In the genomic region with DNA sequence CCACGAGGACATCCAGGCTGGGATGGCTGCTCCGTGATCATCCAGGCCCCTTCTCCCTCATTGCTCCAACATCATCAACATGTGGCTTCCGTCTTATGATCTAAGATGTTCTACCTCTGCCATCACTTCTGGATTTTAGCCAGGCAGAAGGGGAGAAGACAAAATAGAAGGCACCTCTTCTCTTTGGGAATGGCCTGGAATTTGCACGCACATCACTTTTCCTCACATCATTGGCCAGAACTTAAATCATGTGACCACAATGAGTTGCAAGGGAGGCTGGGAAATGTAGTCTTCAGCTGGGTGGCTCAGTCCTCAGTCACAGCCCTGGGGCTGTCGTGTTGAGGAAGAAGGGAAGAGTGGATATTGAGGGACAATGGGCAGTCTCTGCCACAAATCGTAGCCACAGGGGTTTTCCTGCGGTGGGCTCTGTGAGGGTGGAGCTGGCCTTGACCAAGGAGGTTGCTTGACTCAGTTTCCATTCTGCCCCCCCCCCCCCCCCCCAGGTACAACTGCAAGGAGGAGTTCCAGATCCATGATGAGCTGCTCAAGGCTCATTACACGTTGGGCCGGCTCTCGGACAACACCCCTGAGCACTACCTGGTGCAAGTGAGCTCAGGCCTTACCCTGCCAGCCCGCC, we compare ENCODE assay signal across 9 cellular contexts. TPM values are rescaled to one million over a fixed set of nuclear protein-coding genes. Genes with fewer than 3 reads are reported as not detected.
DNase-seq lines count a peak whose midpoint lies in the region; ATAC-seq and TF ChIP-seq lines count a peak whose summit lies in the region.
"Had no signal": no experiment of that assay in that cellular context is flagged by ENCODE, and none has a peak within 500 bp of the region (broad histone marks: within the 10 kb centered on the region; RNA-seq: fewer than 3 reads in every experiment).

No MANE protein-coding gene starts in this region.

- peaks cover 8% of the 10 kb centered on the region for H3K27me3 Mint-ChIP-seq in T-helper 17 cell
- H3K27me3 Mint-ChIP-seq: naive B cell had no signal

- DNase-seq in ACHN (peak; percentile 57), GM13977 (ENCODE audit: low spot score) (peak; percentile 55), SK-MEL-5 (ENCODE audit: low read depth, low spot score) (peak; percentile 78), heart left ventricle (no peak), T-helper 17 cell (no peak), KG1 (lab: John Stamatoyannopoulos, UW) (no peak)
- DNase-seq: naive B cell had no signal

- H3K27ac ChIP-seq in heart left ventricle = no peak overlapping the region

- H3K36me3 ChIP-seq in heart left ventricle = peaks cover 0 to 28% (median under 1%) of the 10 kb centered on the region in 9 donors

- intact Hi-C loops in heart left ventricle (cut with DNase I) = no loop called here

- no peak overlapping the region for H3K4me3 ChIP-seq in heart left ventricle

- H3K9me3 ChIP-seq in heart left ventricle = no peaks in the 10 kb centered on the region
- H3K9me3 ChIP-seq in T-helper 17 cell (ENCODE audit: control insufficient read depth, low read length, poor library complexity, severe bottlenecking) = no peaks in the 10 kb centered on the region

- WGBS in heart left ventricle, 4 donors = 79 to 86% (median 81%) methylated on average over 11 of the region's 11 CpGs

- H3K27ac Mint-ChIP-seq in T-helper 17 cell = no peak overlapping the region

- no peak for TF ChIP-seq CTCF in GM13977 (IDR thresholded peaks at IDR 0.05; ENCODE audit: extremely low read depth, insufficient read depth, missing control alignments)
- TF ChIP-seq CTCF in heart left ventricle (IDR thresholded peaks at IDR 0.05) = no peak

- in situ Hi-C loops in ACHN (cut with HindIII; ENCODE audit: low pct_ligation_motif_present, low pct_unique_long_range_greater_than_20kb, low sequenced_read_pairs) (no loop called here), GM13977 (cut with MboI; ENCODE audit: low pct_unique_long_range_greater_than_20kb, low sequenced_read_pairs, unreplicated experiment) (no loop called here), SK-MEL-5 (cut with HindIII; ENCODE audit: low pct_unique_long_range_greater_than_20kb, low sequenced_read_pairs) (no loop called here)

- H3K4me1 Mint-ChIP-seq in T-helper 17 cell = peaks cover 9% of the 10 kb centered on the region

- ATAC-seq in heart left ventricle (peak in 3 of 4 donors; percentile 28 to 71 (median 64)), GM18861 (IDR thresholded peaks at IDR 0.05; ENCODE audit: unreplicated experiment) (no peak), T-helper 17 cell (no peak), HG03432 (IDR thresholded peaks at IDR 0.05; ENCODE audit: unreplicated experiment) (no peak)

- H3K27me3 ChIP-seq in heart left ventricle = no peaks in the 10 kb centered on the region

- no peak for TF ChIP-seq POLR2A in heart left ventricle (IDR thresholded peaks at IDR 0.05)

- H3K36me3 Mint-ChIP-seq in T-helper 17 cell (ENCODE audit: low read depth) = no peaks in the 10 kb centered on the region
- H3K36me3 Mint-ChIP-seq: naive B cell had no signal

- H3K4me1 ChIP-seq in heart left ventricle = peaks cover 0 to 2% (median 0%) of the 10 kb centered on the region in 12 donors

- H3K4me3 Mint-ChIP-seq in T-helper 17 cell = no peak overlapping the region
- H3K4me3 Mint-ChIP-seq: naive B cell had no signal

RNA-seq across cellular contexts. Expression of gene PALD1, which starts 50.3 kb away (rescaled TPM):
- 1.8 and 2.0 TPM in 2 replicates for total RNA-seq in SK-MEL-5 (2014; rRNA removed; shearing (Covaris generic))
- 1.9 and 3.0 TPM in 2 replicates for polyA plus RNA-seq in SK-MEL-5 (2015; cell fraction: cytosol; rRNA removed)
- polyA plus RNA-seq in SK-MEL-5 (2015; cell fraction: nucleus; rRNA removed) = 4.3 and 6.6 TPM in 2 replicates
- total RNA-seq in heart left ventricle (10 to 100 TPM in 1 of 9 donors, 1 to 10 TPM in 8; 3.2 to 12.3 (median 6.7) TPM), T-helper 17 cell (under 1 TPM; 0.07 to 0.13 TPM)
- 1 to 10 TPM; 2.7 to 4.7 TPM for polyA plus RNA-seq in heart left ventricle

Comparison
In these comparisons a context has a peak if more than half of its experiments do, and no peak if none do; other contexts are left out.
1. DNase-seq: peak in ACHN (single experiment), GM13977 (single experiment) and SK-MEL-5 (single experiment); none in heart left ventricle (0 of 5), T-helper 17 cell (0 of 3) and KG1 (single experiment).
2. ATAC-seq: peak in heart left ventricle (3 of 4); none in GM18861 (single experiment), T-helper 17 cell (single experiment) and HG03432 (single experiment).